18 cellular contexts compared by ENCODE assay signal in genomic region chr2:168130302-168130701, GRCh38.
DNase-seq lines count a peak whose midpoint lies in the region; ATAC-seq and TF ChIP-seq lines count a peak whose summit lies in the region.
"Had no signal": no experiment of that assay in that cellular context is flagged by ENCODE, and none has a peak within 500 bp of the region (broad histone marks: within the 10 kb centered on the region; RNA-seq: fewer than 3 reads in every experiment).

No MANE protein-coding gene starts in this region.

- H3K4me3 ChIP-seq in heart left ventricle, result no peak overlapping the region
- no peak overlapping the region for H3K4me3 ChIP-seq in right lobe of liver

- TF ChIP-seq CTCF in heart left ventricle (IDR thresholded peaks at IDR 0.05) (no peak), right lobe of liver (IDR thresholded peaks at IDR 0.05) (no peak)

- H3K36me3 Mint-ChIP-seq in natural killer cell treated with Interleukin-12 subunit alpha and Interleukin-12 subunit beta and Interleukin-15 and Interleukin-18, amount 100 ng/mL, for 72 hours, result peaks cover 28% of the 10 kb centered on the region

- ATAC-seq in heart left ventricle, result peak; percentile 82 to 95 (median 92)
- no peak for ATAC-seq in natural killer cell treated with Interleukin-12 subunit alpha and Interleukin-12 subunit beta and Interleukin-15 and Interleukin-18, amount 100 ng/mL, for 72 hours
- no peak for ATAC-seq in HG03571 (IDR thresholded peaks at IDR 0.05; ENCODE audit: unreplicated experiment)
- ATAC-seq in right lobe of liver, result no peak

- H3K9me3 Mint-ChIP-seq in natural killer cell treated with Interleukin-12 subunit alpha and Interleukin-12 subunit beta and Interleukin-15 and Interleukin-18, amount 100 ng/mL, for 72 hours, result no peaks in the 10 kb centered on the region
- H3K9me3 Mint-ChIP-seq: H9 had no signal

- peak overlapping the region in 8 of 12 donors; percentile 11 to 82 (median 62) for H3K27ac ChIP-seq in heart left ventricle
- no peak overlapping the region for H3K27ac ChIP-seq in right lobe of liver

- no peaks in the 10 kb centered on the region for H3K27me3 Mint-ChIP-seq in natural killer cell treated with Interleukin-12 subunit alpha and Interleukin-12 subunit beta and Interleukin-15 and Interleukin-18, amount 100 ng/mL, for 72 hours

- H3K9me3 ChIP-seq in heart left ventricle (no peaks in the 10 kb centered on the region), right lobe of liver (no peaks in the 10 kb centered on the region)
- H3K9me3 ChIP-seq: Caco-2 had no signal

- intact Hi-C loops in heart left ventricle (cut with DNase I), result loop anchor here in 6 of 10 donors (10.0 kb wide), 3 partner anchors 114 to 204 kb away; partner anchors contain the start of gene STK39 (in 1 of the 6)
- intact Hi-C loops in right lobe of liver (cut with DNase I), result loop anchor here in 1 of 2 donors (10.0 kb wide), 1 partner anchor 204 kb away; no protein-coding TSS in a partner anchor

- peaks cover 16 to 28% of the 10 kb centered on the region in 2 donors for H3K4me1 Mint-ChIP-seq in natural killer cell treated with Interleukin-12 subunit alpha and Interleukin-12 subunit beta and Interleukin-15 and Interleukin-18, amount 100 ng/mL, for 72 hours (ENCODE audit: low read depth in 2 of 2)

- H3K27ac Mint-ChIP-seq in natural killer cell treated with Interleukin-12 subunit alpha and Interleukin-12 subunit beta and Interleukin-15 and Interleukin-18, amount 100 ng/mL, for 72 hours, result peak overlapping the region; percentile 14 to 51

- DNase-seq in NOMO-1 (lab: John Stamatoyannopoulos, UW; ENCODE audit: unreplicated experiment in 2 of 2) (peak; percentile 9 to 52), NOMO-1 treated with dmso at 0.1 percent for 144 hours (lab: John Stamatoyannopoulos, UW; ENCODE audit: unreplicated experiment) (no peak), NOMO-1 treated with DMSO at 0.1 percent for 48 hours (lab: John Stamatoyannopoulos, UW; ENCODE audit: unreplicated experiment) (peak; percentile 52), heart left ventricle (peak in 1 of 5 donors; percentile 29), Kasumi-1 (lab: John Stamatoyannopoulos, UW) (no peak), right lobe of liver (no peak)
- DNase-seq in natural killer cell treated with Interleukin-12 subunit alpha and Interleukin-12 subunit beta and Interleukin-15 and Interleukin-18, amount 100 ng/mL, for 72 hours (ENCODE audit: low spot score), result no peak
- DNase-seq: 8988T; Caco-2; H9; IMR-90; MV-4-11; NCI-H1436; NCI-H2029 treated with DMSO at 0.1 percent for 48 hours; NCI-H524 treated with DMSO at 0.1 percent for 48 hours; NK-92 treated with Interleukin-12 subunit alpha and Interleukin-12 subunit beta, amount 100 ng/mL, for 24 hours; SHP77 had no signal

- H3K27me3 ChIP-seq in heart left ventricle (no peaks in the 10 kb centered on the region), right lobe of liver (no peaks in the 10 kb centered on the region)

- H3K4me1 ChIP-seq in heart left ventricle, result peaks cover 0 to 30% (median 13%) of the 10 kb centered on the region in 12 donors
- H3K4me1 ChIP-seq in right lobe of liver, result no peaks in the 10 kb centered on the region
- H3K4me1 ChIP-seq: Caco-2 had no signal

- no peak overlapping the region for H3K4me3 Mint-ChIP-seq in natural killer cell treated with Interleukin-12 subunit alpha and Interleukin-12 subunit beta and Interleukin-15 and Interleukin-18, amount 100 ng/mL, for 72 hours
- H3K4me3 Mint-ChIP-seq: H9 had no signal

- H3K36me3 ChIP-seq in heart left ventricle (peaks cover 0 to 36% (median 18%) of the 10 kb centered on the region in 9 donors), right lobe of liver (no peaks in the 10 kb centered on the region)

- TF ChIP-seq POLR2A in heart left ventricle (IDR thresholded peaks at IDR 0.05) (no peak), right lobe of liver (IDR thresholded peaks at IDR 0.05) (no peak)

Comparison
In these comparisons a context has a peak if more than half of its experiments do, and no peak if none do; other contexts are left out.
1. DNase-seq: peak in NOMO-1 (2 of 2) and NOMO-1 treated with DMSO at 0.1 percent for 48 hours (single experiment); none in NOMO-1 treated with dmso at 0.1 percent for 144 hours (single experiment), natural killer cell treated with Interleukin-12 subunit alpha and Interleukin-12 subunit beta and Interleukin-15 and Interleukin-18, amount 100 ng/mL, for 72 hours (single experiment), Kasumi-1 (0 of 2) and right lobe of liver (0 of 3).
2. ATAC-seq: peak in heart left ventricle (4 of 4); none in natural killer cell treated with Interleukin-12 subunit alpha and Interleukin-12 subunit beta and Interleukin-15 and Interleukin-18, amount 100 ng/mL, for 72 hours (0 of 2), HG03571 (single experiment) and right lobe of liver (0 of 4).
3. H3K27ac ChIP-seq: peak in heart left ventricle (8 of 12); none in right lobe of liver (0 of 3).